ENCODE assay signal across 19 cellular contexts in the genomic region with DNA sequence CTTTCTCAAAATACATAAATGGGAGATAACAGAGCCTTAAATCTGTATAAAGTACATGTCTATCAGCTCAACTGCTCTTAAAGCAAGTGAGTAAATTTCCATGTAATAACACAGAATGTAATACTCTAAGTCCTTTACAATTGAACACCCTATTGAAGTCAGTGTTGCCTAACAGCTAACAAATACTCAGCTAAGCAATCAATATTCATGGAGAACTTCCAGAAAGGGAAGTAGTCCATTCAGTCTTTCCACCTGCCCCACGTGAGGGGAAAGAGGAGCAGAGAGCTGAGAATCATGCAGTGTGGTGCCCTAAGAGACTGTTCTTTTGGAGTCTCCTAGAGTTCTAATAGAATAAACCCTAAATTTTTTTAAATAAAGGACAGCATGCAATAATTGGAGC.
DNase-seq lines count a peak whose midpoint lies in the region; FAIRE-seq and TF ChIP-seq lines count a peak whose summit lies in the region.
"Had no signal": no experiment of that assay in that cellular context is flagged by ENCODE, and none has a peak within 500 bp of the region (broad histone marks: within the 10 kb centered on the region; RNA-seq: fewer than 3 reads in every experiment).

No MANE protein-coding gene starts in this region.

- no peaks in the 10 kb centered on the region for H3K36me3 Mint-ChIP-seq in glutamatergic neuron (ENCODE audit: unreplicated experiment)
- H3K36me3 Mint-ChIP-seq: CD14-positive monocyte; CD8-positive, alpha-beta T cell had no signal

- no peak for FAIRE-seq in GM12891 (lab: Jason Lieb, UNC)

- DNase-seq in NCI-H510A treated with DMSO at 0.1 percent for 48 hours (lab: John Stamatoyannopoulos, UW) = peak; percentile 5
- no peak for DNase-seq in NCI-H510A (lab: John Stamatoyannopoulos, UW)
- DNase-seq in NCI-H1092 treated with DMSO at 0.1 percent for 48 hours (lab: John Stamatoyannopoulos, UW) = peak; percentile 76
- DNase-seq in NCI-H345 treated with DMSO at 0.1 percent for 48 hours (lab: John Stamatoyannopoulos, UW; ENCODE audit: unreplicated experiment) = peak; percentile 27
- DNase-seq in glutamatergic neuron = no peak
- DNase-seq in suprapubic skin (ENCODE audit: low spot score in 2 of 2) = no peak
- DNase-seq in germinal center (ENCODE audit: low spot score) = no peak
- no peak for DNase-seq in GM12891 (ENCODE audit: insufficient read length, low spot score)
- DNase-seq: 8988T; Calu3; CD8-positive, alpha-beta T cell; DMS79 treated with DMSO at 0.1 percent for 48 hours; GF-D8; GOT3; H7; HFFc6 had no signal

- no peak overlapping the region for H3K4me3 ChIP-seq in suprapubic skin
- H3K4me3 ChIP-seq: BLaER1 had no signal

- H3K4me1 ChIP-seq in suprapubic skin = no peaks in the 10 kb centered on the region

- TF ChIP-seq POLR2A in suprapubic skin (IDR thresholded peaks at IDR 0.05) (no peak), GM12891 (IDR thresholded peaks at IDR 0.05; ENCODE audit: low read depth, low read length) (no peak)

- H3K9me3 Mint-ChIP-seq in glutamatergic neuron (ENCODE audit: unreplicated experiment) = peaks cover 8% of the 10 kb centered on the region
- H3K9me3 Mint-ChIP-seq: CD8-positive, alpha-beta T cell; HFFc6 had no signal

- WGBS in suprapubic skin = 63% methylated on average over 1 of the region's 1 CpG

- H3K36me3 ChIP-seq in suprapubic skin = no peaks in the 10 kb centered on the region
- H3K36me3 ChIP-seq: BLaER1 had no signal

- no peaks in the 10 kb centered on the region for H3K27me3 ChIP-seq in suprapubic skin
- H3K27me3 ChIP-seq: BLaER1 had no signal

- no peaks in the 10 kb centered on the region for H3K9me3 ChIP-seq in suprapubic skin
- H3K9me3 ChIP-seq: BLaER1 had no signal

- peaks cover 47% of the 10 kb centered on the region for H3K4me1 Mint-ChIP-seq in glutamatergic neuron (ENCODE audit: low read depth, unreplicated experiment)
- H3K4me1 Mint-ChIP-seq: CD14-positive monocyte had no signal

- TF ChIP-seq EP300 in suprapubic skin (IDR thresholded peaks at IDR 0.05) = no peak

- no peak overlapping the region for H3K27ac ChIP-seq in suprapubic skin
- H3K27ac ChIP-seq: BLaER1, HL-60 had no signal

- TF ChIP-seq CTCF in glutamatergic neuron (IDR thresholded peaks at IDR 0.05; ENCODE audit: partially characterized antibody, unreplicated experiment) (no peak), suprapubic skin (IDR thresholded peaks at IDR 0.05) (no peak)

- H3K4me3 Mint-ChIP-seq in glutamatergic neuron (ENCODE audit: unreplicated experiment) = peak overlapping the region; percentile 9
- H3K4me3 Mint-ChIP-seq: CD14-positive monocyte; CD8-positive, alpha-beta T cell; HFFc6 had no signal

- peaks cover 2% of the 10 kb centered on the region for H3K27me3 Mint-ChIP-seq in glutamatergic neuron (ENCODE audit: unreplicated experiment)

- H3K27ac Mint-ChIP-seq in glutamatergic neuron (ENCODE audit: unreplicated experiment) = no peak overlapping the region
- H3K27ac Mint-ChIP-seq: CD14-positive monocyte; CD8-positive, alpha-beta T cell; HFFc6 had no signal

TF ChIP-seq in GM12891, 5 proteins besides CTCF, POLR2A, EP300 and RAD21:
- TF ChIP-seq SPI1 (IDR thresholded peaks at IDR 0.05; ENCODE audit: low read depth, low read length) (no peak), PAX5 (IDR thresholded peaks at IDR 0.05; ENCODE audit: insufficient read depth, low read length, severe bottlenecking) (no peak), TAF1 (IDR thresholded peaks at IDR 0.05; ENCODE audit: low read depth, low read length) (no peak), POLR2AphosphoS5 (IDR thresholded peaks at IDR 0.05; ENCODE audit: low read depth, low read length) (no peak), POU2F2 (IDR thresholded peaks at IDR 0.05; ENCODE audit: low read depth, low read length) (no peak)

Comparison
In these comparisons a context has a peak if more than half of its experiments do, and no peak if none do; other contexts are left out.
1. DNase-seq: peak in NCI-H510A treated with DMSO at 0.1 percent for 48 hours (single experiment), NCI-H1092 treated with DMSO at 0.1 percent for 48 hours (single experiment) and NCI-H345 treated with DMSO at 0.1 percent for 48 hours (single experiment); none in NCI-H510A (single experiment), glutamatergic neuron (single experiment), suprapubic skin (0 of 2), germinal center (single experiment) and GM12891 (single experiment).